In the genomic region with DNA sequence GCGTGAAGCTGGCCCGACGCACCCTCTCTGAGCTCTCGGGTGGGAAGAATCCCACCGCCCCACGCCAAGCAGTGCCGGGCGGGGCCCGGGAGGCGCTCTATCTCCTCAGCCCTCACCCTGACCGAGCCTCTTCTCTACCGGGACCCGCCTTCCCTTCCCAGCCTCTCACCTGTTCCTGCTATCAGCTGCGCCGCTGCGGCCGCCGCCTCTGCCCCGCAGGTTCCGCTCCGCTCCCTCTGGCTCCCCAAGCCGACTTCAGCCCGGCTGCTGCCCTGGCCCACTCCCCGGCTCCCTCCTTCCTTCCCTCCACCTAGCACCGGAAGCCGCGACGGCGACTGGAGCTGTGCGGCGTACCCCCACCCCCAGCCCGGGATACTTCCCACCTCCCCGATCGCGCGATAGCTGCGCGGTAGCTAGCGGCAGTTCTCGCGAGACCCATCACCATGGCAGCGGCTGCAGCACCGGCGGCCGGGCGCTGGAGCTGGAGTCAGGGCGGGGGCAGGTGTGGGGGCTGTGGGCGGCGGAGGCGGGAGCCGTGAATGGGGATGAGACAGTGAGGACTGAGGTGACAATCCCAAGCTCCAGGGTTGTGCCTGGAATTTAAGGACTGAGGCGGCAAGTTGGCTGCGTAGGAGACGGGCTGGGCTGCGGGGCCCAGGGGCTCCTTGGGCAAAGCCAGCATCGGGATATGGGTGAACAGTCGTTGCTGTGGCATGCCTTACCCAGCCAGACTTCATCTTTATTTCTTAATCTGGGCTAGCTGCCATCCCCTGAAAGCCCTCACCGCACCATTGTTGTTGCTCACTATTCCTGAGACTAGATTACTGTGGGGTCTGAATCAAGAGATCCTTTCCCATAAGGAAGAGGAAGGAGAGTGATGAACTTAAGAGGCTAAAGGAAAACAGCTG, we compare ENCODE assay signal across 1 cellular context.
TF ChIP-seq lines count a peak whose summit lies in the region.

Gene ARF3 (minus strand): TSS at position 347 of the 908 bp plus-strand sequence. CDS start 16,392 bp downstream, outside the sequence.

TF ChIP-seq in GM12878, 131 proteins besides CTCF, POLR2A, EP300 and RAD21 (continued from another document and continues in another):
- TF ChIP-seq PKNOX1 (IDR thresholded peaks at IDR 0.05) (peak; percentile 75), BACH1 (IDR thresholded peaks at IDR 0.05; ENCODE audit: borderline replicate concordance) (no peak), PAX8 (IDR thresholded peaks at IDR 0.05) (no peak), SIN3A (IDR thresholded peaks at IDR 0.05; ENCODE audit: low read depth, low read length) (peak; percentile 61), ZBTB4 (CRISPR knock-in tag; IDR thresholded peaks at IDR 0.05) (no peak), FOXK2 (IDR thresholded peaks at IDR 0.05) (no peak), IKZF2 (IDR thresholded peaks at IDR 0.05) (peak in 1 of 2 experiments; percentile 40; a peak in 1 of 4 replicates), LARP7 (IDR thresholded peaks at IDR 0.05) (peak; percentile 47; the same call in 1 of the 2 replicates), NR2F1 (conservative IDR thresholded peaks at IDR 0.05) (no peak), BRCA1 (IDR thresholded peaks at IDR 0.05; ENCODE audit: low read depth, low read length) (peak; percentile 97), SRF (IDR thresholded peaks at IDR 0.05; ENCODE audit: low read depth in 2 of 2, low read length in 2 of 2) (no peak), PRDM15 (CRISPR knock-in tag; IDR thresholded peaks at IDR 0.05) (0 out of 2 replicates have a peak, but pooled peaks have one; percentile 29), EGR1 (IDR thresholded peaks at IDR 0.05; ENCODE audit: borderline replicate concordance in 1 of 2, low read depth in 2 of 2, low read length in 2 of 2) (peak in 1 of 2 experiments; percentile 87; a peak in 2 of 3 replicates), YY1 (IDR thresholded peaks at IDR 0.05; ENCODE audit: low read depth, low read length) (peak; percentile 56), SMARCA5 (IDR thresholded peaks at IDR 0.05) (no peak), RB1 (IDR thresholded peaks at IDR 0.05; ENCODE audit: borderline replicate concordance) (no peak; the same call in 1 of the 2 replicates), CREB1 (IDR thresholded peaks at IDR 0.05; ENCODE audit: low read depth) (peak; percentile 69), RUNX3 (IDR thresholded peaks at IDR 0.05; ENCODE audit: low read length) (peak; percentile 21; the same call in 1 of the 2 replicates)
- TF ChIP-seq, protein P1, sequence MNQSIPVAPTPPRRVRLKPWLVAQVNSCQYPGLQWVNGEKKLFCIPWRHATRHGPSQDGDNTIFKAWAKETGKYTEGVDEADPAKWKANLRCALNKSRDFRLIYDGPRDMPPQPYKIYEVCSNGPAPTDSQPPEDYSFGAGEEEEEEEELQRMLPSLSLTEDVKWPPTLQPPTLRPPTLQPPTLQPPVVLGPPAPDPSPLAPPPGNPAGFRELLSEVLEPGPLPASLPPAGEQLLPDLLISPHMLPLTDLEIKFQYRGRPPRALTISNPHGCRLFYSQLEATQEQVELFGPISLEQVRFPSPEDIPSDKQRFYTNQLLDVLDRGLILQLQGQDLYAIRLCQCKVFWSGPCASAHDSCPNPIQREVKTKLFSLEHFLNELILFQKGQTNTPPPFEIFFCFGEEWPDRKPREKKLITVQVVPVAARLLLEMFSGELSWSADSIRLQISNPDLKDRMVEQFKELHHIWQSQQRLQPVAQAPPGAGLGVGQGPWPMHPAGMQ (IDR thresholded peaks at IDR 0.05; ENCODE audit: borderline replicate concordance): peak; percentile 94
- TF ChIP-seq, protein P2, sequence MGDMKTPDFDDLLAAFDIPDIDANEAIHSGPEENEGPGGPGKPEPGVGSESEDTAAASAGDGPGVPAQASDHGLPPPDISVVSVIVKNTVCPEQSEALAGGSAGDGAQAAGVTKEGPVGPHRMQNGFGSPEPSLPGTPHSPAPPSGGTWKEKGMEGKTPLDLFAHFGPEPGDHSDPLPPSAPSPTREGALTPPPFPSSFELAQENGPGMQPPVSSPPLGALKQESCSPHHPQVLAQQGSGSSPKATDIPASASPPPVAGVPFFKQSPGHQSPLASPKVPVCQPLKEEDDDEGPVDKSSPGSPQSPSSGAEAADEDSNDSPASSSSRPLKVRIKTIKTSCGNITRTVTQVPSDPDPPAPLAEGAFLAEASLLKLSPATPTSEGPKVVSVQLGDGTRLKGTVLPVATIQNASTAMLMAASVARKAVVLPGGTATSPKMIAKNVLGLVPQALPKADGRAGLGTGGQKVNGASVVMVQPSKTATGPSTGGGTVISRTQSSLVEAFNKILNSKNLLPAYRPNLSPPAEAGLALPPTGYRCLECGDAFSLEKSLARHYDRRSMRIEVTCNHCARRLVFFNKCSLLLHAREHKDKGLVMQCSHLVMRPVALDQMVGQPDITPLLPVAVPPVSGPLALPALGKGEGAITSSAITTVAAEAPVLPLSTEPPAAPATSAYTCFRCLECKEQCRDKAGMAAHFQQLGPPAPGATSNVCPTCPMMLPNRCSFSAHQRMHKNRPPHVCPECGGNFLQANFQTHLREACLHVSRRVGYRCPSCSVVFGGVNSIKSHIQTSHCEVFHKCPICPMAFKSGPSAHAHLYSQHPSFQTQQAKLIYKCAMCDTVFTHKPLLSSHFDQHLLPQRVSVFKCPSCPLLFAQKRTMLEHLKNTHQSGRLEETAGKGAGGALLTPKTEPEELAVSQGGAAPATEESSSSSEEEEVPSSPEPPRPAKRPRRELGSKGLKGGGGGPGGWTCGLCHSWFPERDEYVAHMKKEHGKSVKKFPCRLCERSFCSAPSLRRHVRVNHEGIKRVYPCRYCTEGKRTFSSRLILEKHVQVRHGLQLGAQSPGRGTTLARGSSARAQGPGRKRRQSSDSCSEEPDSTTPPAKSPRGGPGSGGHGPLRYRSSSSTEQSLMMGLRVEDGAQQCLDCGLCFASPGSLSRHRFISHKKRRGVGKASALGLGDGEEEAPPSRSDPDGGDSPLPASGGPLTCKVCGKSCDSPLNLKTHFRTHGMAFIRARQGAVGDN (IDR thresholded peaks at IDR 0.05): no peak
- TF ChIP-seq, protein P3, sequence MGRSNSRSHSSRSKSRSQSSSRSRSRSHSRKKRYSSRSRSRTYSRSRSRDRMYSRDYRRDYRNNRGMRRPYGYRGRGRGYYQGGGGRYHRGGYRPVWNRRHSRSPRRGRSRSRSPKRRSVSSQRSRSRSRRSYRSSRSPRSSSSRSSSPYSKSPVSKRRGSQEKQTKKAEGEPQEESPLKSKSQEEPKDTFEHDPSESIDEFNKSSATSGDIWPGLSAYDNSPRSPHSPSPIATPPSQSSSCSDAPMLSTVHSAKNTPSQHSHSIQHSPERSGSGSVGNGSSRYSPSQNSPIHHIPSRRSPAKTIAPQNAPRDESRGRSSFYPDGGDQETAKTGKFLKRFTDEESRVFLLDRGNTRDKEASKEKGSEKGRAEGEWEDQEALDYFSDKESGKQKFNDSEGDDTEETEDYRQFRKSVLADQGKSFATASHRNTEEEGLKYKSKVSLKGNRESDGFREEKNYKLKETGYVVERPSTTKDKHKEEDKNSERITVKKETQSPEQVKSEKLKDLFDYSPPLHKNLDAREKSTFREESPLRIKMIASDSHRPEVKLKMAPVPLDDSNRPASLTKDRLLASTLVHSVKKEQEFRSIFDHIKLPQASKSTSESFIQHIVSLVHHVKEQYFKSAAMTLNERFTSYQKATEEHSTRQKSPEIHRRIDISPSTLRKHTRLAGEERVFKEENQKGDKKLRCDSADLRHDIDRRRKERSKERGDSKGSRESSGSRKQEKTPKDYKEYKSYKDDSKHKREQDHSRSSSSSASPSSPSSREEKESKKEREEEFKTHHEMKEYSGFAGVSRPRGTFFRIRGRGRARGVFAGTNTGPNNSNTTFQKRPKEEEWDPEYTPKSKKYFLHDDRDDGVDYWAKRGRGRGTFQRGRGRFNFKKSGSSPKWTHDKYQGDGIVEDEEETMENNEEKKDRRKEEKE (IDR thresholded peaks at IDR 0.05): no peak
- TF ChIP-seq, protein P4, sequence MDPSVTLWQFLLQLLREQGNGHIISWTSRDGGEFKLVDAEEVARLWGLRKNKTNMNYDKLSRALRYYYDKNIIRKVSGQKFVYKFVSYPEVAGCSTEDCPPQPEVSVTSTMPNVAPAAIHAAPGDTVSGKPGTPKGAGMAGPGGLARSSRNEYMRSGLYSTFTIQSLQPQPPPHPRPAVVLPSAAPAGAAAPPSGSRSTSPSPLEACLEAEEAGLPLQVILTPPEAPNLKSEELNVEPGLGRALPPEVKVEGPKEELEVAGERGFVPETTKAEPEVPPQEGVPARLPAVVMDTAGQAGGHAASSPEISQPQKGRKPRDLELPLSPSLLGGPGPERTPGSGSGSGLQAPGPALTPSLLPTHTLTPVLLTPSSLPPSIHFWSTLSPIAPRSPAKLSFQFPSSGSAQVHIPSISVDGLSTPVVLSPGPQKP (IDR thresholded peaks at IDR 0.05; ENCODE audit: low read depth, low read length): no peak
- TF ChIP-seq, protein P5, sequence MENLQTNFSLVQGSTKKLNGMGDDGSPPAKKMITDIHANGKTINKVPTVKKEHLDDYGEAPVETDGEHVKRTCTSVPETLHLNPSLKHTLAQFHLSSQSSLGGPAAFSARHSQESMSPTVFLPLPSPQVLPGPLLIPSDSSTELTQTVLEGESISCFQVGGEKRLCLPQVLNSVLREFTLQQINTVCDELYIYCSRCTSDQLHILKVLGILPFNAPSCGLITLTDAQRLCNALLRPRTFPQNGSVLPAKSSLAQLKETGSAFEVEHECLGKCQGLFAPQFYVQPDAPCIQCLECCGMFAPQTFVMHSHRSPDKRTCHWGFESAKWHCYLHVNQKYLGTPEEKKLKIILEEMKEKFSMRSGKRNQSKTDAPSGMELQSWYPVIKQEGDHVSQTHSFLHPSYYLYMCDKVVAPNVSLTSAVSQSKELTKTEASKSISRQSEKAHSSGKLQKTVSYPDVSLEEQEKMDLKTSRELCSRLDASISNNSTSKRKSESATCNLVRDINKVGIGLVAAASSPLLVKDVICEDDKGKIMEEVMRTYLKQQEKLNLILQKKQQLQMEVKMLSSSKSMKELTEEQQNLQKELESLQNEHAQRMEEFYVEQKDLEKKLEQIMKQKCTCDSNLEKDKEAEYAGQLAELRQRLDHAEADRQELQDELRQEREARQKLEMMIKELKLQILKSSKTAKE (IDR thresholded peaks at IDR 0.05; ENCODE audit: low read depth, poor library complexity, severe bottlenecking): no peak
